ENCODE assay signal across 8 cellular contexts in the genomic region with DNA sequence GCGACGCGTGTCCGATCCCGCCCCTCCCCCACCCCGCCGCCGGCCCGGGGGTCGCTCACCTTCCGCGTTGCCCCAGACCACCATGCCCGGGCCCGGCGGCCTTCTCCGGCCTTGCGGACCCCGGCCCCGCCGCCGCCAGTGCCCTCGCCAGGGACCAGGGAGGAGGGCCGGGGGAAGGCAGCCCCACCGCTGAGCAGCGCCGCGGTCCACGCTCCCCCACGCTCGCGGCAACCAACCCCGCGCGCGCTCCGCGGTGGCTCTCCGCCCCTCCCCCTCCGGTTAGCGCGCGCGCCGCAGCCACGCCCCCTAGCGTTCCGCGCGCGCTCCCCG. TPM values are rescaled to one million over a fixed set of nuclear protein-coding genes. Genes with fewer than 3 reads are reported as not detected.
A peak's percentile ranks its signal among the peaks of the same experiment; 100 is the strongest.
DNase-seq lines count a peak whose midpoint lies in the region; ATAC-seq, FAIRE-seq and TF ChIP-seq lines count a peak whose summit lies in the region.

Gene REV1 (minus strand): TSS at position 260 of the 330 bp plus-strand sequence. CDS start 25,042 bp downstream, outside the sequence.

- no peak for FAIRE-seq in GM12891 (lab: Jason Lieb, UNC)

- peak within 1 kb of the TSS; percentile 98 for H3K4me3 Mint-ChIP-seq in neural crest cell

- DNase-seq in GM12891 (ENCODE audit: insufficient read length, low spot score) (no peak), RPMI7951 (ENCODE audit: low read depth) (no peak), neural crest cell (ENCODE audit: low read depth, low spot score) (no peak), GM20000 (ENCODE audit: low spot score) (no peak), NCI-H446 (lab: John Stamatoyannopoulos, UW) (no peak), inferior parietal cortex (ENCODE audit: extremely low spot score) (no peak)

- H3K27me3 Mint-ChIP-seq in neural crest cell (ENCODE audit: low read depth) = peaks cover 4% of the 10 kb centered on the region

- TF ChIP-seq CTCF in neural crest cell (conservative IDR thresholded peaks at IDR 0.05) (no peak), GM20000 (IDR thresholded peaks at IDR 0.05; ENCODE audit: extremely low read depth, missing control alignments) (no peak)

- H3K36me3 Mint-ChIP-seq in neural crest cell (ENCODE audit: low read depth) = no peaks in the 10 kb centered on the region

- peaks cover 23% of the 10 kb centered on the region for H3K4me1 Mint-ChIP-seq in neural crest cell

- TF ChIP-seq POLR2A in GM12891 (IDR thresholded peaks at IDR 0.05; ENCODE audit: low read depth, low read length) = no peak

- H3K27ac Mint-ChIP-seq in neural crest cell (ENCODE audit: unreplicated experiment) = peak within 1 kb of the TSS; percentile 98

- no peaks in the 10 kb centered on the region for H3K9me3 Mint-ChIP-seq in neural crest cell

- ATAC-seq in esophagus mucosa (no peak), HG02973 (IDR thresholded peaks at IDR 0.05; ENCODE audit: unreplicated experiment) (no peak)

TF ChIP-seq in GM12891, 5 proteins besides CTCF, POLR2A, EP300 and RAD21:
- TF ChIP-seq SPI1 (IDR thresholded peaks at IDR 0.05; ENCODE audit: low read depth, low read length) = no peak
- TF ChIP-seq TAF1 (IDR thresholded peaks at IDR 0.05; ENCODE audit: low read depth, low read length) = peak; percentile 52; the same call in 1 of the 2 replicates
- 0 out of 2 replicates have a peak, but pooled peaks have one; percentile 7 for TF ChIP-seq POU2F2 (IDR thresholded peaks at IDR 0.05; ENCODE audit: low read depth, low read length)
- peak; percentile 22; the same call in 1 of the 2 replicates for TF ChIP-seq POLR2AphosphoS5 (IDR thresholded peaks at IDR 0.05; ENCODE audit: low read depth, low read length)

RNA-seq across cellular contexts. Expression of gene REV1, which starts in this region (rescaled TPM):
- polyA plus RNA-seq in GM12891 (2012; ENCODE audit: low read depth, missing spikeins) = 15.8 TPM
- 13.7 and 18.0 TPM in 2 replicates for total RNA-seq in RPMI7951 (2014; rRNA removed; shearing (Covaris generic))
- total RNA-seq in esophagus mucosa (26.0 TPM), neural crest cell (48.6 and 49.9 TPM in 2 replicates)
